In genomic region chr6:69408886-69409285, GRCh38 we compare ENCODE assay signal across 32 cellular contexts.
"Had no signal": no experiment of that assay in that cellular context is flagged by ENCODE, and none has a peak within 500 bp of the region (broad histone marks: within the 10 kb centered on the region; RNA-seq: fewer than 3 reads in every experiment).

No MANE protein-coding gene starts in this region.

- H3K27ac ChIP-seq: body of pancreas, epithelial cell of prostate, esophagus squamous epithelium, heart left ventricle, VCaP had no signal

- H3K36me3 ChIP-seq: esophagus squamous epithelium, heart left ventricle had no signal

- H3K27me3 ChIP-seq: body of pancreas, esophagus squamous epithelium, heart left ventricle had no signal

- H3K9me3 ChIP-seq: body of pancreas had no signal

- H3K27ac Mint-ChIP-seq: activated B cell treated with CpG ODN at 0.5 μM for 24 hours; activated CD8-positive, alpha-beta T cell treated with anti-CD3 and anti-CD28 coated beads for 36 hours; activated naive CD8-positive, alpha-beta T cell; activated T-helper 17 cell treated with anti-CD3 and anti-CD28 coated beads, Interleukin-2, amount 50 U/mL, for 72 hours; effector memory CD8-positive, alpha-beta T cell; T-helper 17 cell; T-helper 2 cell treated with Interferon-gamma antibody and Interleukin-4, amounts not matched to agents 5 μg/mL and 100 μg/mL, for 36 hours had no signal

- DNase-seq: activated B cell treated with CpG ODN at 0.5 μM for 24 hours; activated CD4-positive, alpha-beta T cell treated with anti-CD3 and anti-CD28 coated beads for 48 hours; activated CD4-positive, alpha-beta T cell treated with anti-CD3 and anti-CD28 coated beads, Interleukin-2, amount 50 U/mL, for 1 hour; activated CD4-positive, alpha-beta T cell treated with anti-CD3 and anti-CD28 coated beads, Interleukin-2, amount 50 U/mL, for 48 hours; activated CD8-positive, alpha-beta memory T cell treated with anti-CD3 and anti-CD28 coated beads for 24 hours; activated CD8-positive, alpha-beta T cell treated with anti-CD3 and anti-CD28 coated beads for 36 hours; activated effector memory CD4-positive, alpha-beta T cell treated with Interleukin-2 at 50 U/mL for 16 hours; activated gamma-delta T cell treated with Interleukin-2 at 50 U/mL for 16 hours; activated naive CD4-positive, alpha-beta T cell treated with anti-CD3 and anti-CD28 coated beads, Interleukin-2, amount 50 U/mL, for 16 hours; activated naive CD4-positive, alpha-beta T cell treated with Interleukin-2 at 50 U/mL for 16 hours; activated T-cell treated with anti-CD3 and anti-CD28 coated beads, Interleukin-2, amount 50 U/mL, for 4 hours; amniotic stem cell; anterior cingulate cortex; body of pancreas; caudate nucleus; cortex of kidney; dermis blood vessel endothelial cell; effector CD4-positive, alpha-beta T cell; effector memory CD8-positive, alpha-beta T cell; esophagus squamous epithelium; foreskin melanocyte; glutamatergic neuron; heart left ventricle; T-helper 1 cell; T-helper 17 cell; T1000 had no signal

- H3K36me3 Mint-ChIP-seq: activated naive CD8-positive, alpha-beta T cell had no signal

- H3K4me1 Mint-ChIP-seq: activated B cell treated with CpG ODN at 0.5 μM for 24 hours; activated T-helper 17 cell treated with anti-CD3 and anti-CD28 coated beads, Interleukin-2, amount 50 U/mL, for 72 hours; T-helper 17 cell had no signal

- ATAC-seq: activated CD4-positive, CD25-positive, alpha-beta regulatory T cell treated with anti-CD3 and anti-CD28 coated beads, Interleukin-2, amount 50 U/mL, for 24 hours; activated CD8-positive, alpha-beta T cell treated with anti-CD3 and anti-CD28 coated beads for 36 hours; activated T-cell treated with anti-CD3 and anti-CD28 coated beads, Interleukin-2, amount 50 U/mL, for 4 hours; activated T-helper 17 cell treated with anti-CD3 and anti-CD28 coated beads, Interleukin-2, amount 50 U/mL, for 72 hours; body of pancreas; effector memory CD8-positive, alpha-beta T cell; heart left ventricle; T-helper 17 cell had no signal

- H3K4me3 Mint-ChIP-seq: activated B cell treated with CpG ODN at 0.5 μM for 24 hours; activated CD8-positive, alpha-beta T cell treated with anti-CD3 and anti-CD28 coated beads for 36 hours; activated naive CD8-positive, alpha-beta T cell; activated T-cell treated with anti-CD3 and anti-CD28 coated beads, Interleukin-2, amount 50 U/mL, for 4 hours; activated T-helper 17 cell treated with anti-CD3 and anti-CD28 coated beads, Interleukin-2, amount 50 U/mL, for 72 hours; effector memory CD8-positive, alpha-beta T cell; T-helper 17 cell; T-helper 2 cell treated with Interferon-gamma antibody and Interleukin-4, amounts not matched to agents 5 μg/mL and 100 μg/mL, for 36 hours had no signal

- H3K27me3 Mint-ChIP-seq: activated B cell treated with CpG ODN at 0.5 μM for 24 hours; activated CD8-positive, alpha-beta T cell treated with anti-CD3 and anti-CD28 coated beads for 36 hours; activated naive CD8-positive, alpha-beta T cell; activated T-helper 17 cell treated with anti-CD3 and anti-CD28 coated beads, Interleukin-2, amount 50 U/mL, for 72 hours; effector memory CD8-positive, alpha-beta T cell; T-helper 17 cell had no signal

- H3K4me3 ChIP-seq: body of pancreas, esophagus squamous epithelium, heart left ventricle had no signal

- H3K4me1 ChIP-seq: body of pancreas, esophagus squamous epithelium, heart left ventricle had no signal
